Comparison of ENCODE assay signal across 8 cellular contexts in genomic region chr4:9153008-9153570, GRCh38. TPM values are rescaled to one million over a fixed set of nuclear protein-coding genes. Genes with fewer than 3 reads are reported as not detected.
DNase-seq lines count a peak whose midpoint lies in the region; ATAC-seq, FAIRE-seq and TF ChIP-seq lines count a peak whose summit lies in the region.
"Not testable (repeated sequence)": the region's sequence is repeated elsewhere in the genome, so short reads cannot be mapped to it uniquely, and the experiment has no call there.

No MANE protein-coding gene starts in this region.

- not testable (repeated sequence) for TF ChIP-seq CTCF in A549 (IDR thresholded peaks at IDR 0.05); Peyer's patch (IDR thresholded peaks at IDR 0.05); liver (IDR thresholded peaks at IDR 0.05; ENCODE audit: low read depth, low read length, missing input control)

- peak overlapping the region; percentile 88 to 99 for H3K27ac ChIP-seq in A549
- H3K27ac ChIP-seq in Peyer's patch: peak overlapping the region; percentile 72 to 86 (median 75)
- peak overlapping the region; percentile 79 to 88 for H3K27ac ChIP-seq in liver (ENCODE audit: low read depth in 1 of 2, low read length in 2 of 2)

- peak; percentile 59 for TF ChIP-seq POLR2A in A549 (IDR thresholded peaks at IDR 0.05; ENCODE audit: low read length)
- not testable (repeated sequence) for TF ChIP-seq POLR2A in Peyer's patch (IDR thresholded peaks at IDR 0.05)

- not testable (repeated sequence) for H3K27me3 ChIP-seq in Peyer's patch; liver (ENCODE audit: control insufficient read depth in 4 of 4, insufficient read depth in 4 of 4, low read length in 3 of 4)

- not testable (repeated sequence) for H3K36me3 Mint-ChIP-seq in effector memory CD8-positive, alpha-beta T cell (ENCODE audit: insufficient read depth)

- not testable (repeated sequence) for H3K4me1 Mint-ChIP-seq in effector memory CD8-positive, alpha-beta T cell (ENCODE audit: low read depth in 2 of 2)

- DNase-seq in A549 (ENCODE audit: low read depth in 1 of 2, low spot score in 1 of 2): peak; percentile 47 to 96
- peak; percentile 95 for DNase-seq in Jurkat, Clone E6-1 (ENCODE audit: low read depth, low spot score)
- peak; percentile 92 to 100 (median 99) for DNase-seq in Peyer's patch
- DNase-seq in activated T-cell treated with anti-CD3 and anti-CD28 coated beads for 48 hours (ENCODE audit: low read depth): peak; percentile 93
- peak; percentile 96 to 98 (median 97) for DNase-seq in effector memory CD8-positive, alpha-beta T cell
- peak; percentile 96 for DNase-seq in stimulated activated CD4-positive, alpha-beta T cell treated with anti-CD3 and anti-CD28 coated beads, Interleukin-15, amount 100 ng/mL, for 24 hours

- peak; percentile 97 to 98 for ATAC-seq in A549
- ATAC-seq in GM19043 (IDR thresholded peaks at IDR 0.05; ENCODE audit: low read depth, unreplicated experiment): peak; percentile 86
- ATAC-seq in effector memory CD8-positive, alpha-beta T cell (replicated peaks): peak; percentile 95

- H3K9ac ChIP-seq in liver (ENCODE audit: low read depth in 1 of 2, low read length in 2 of 2): not testable (repeated sequence)

- peak overlapping the region; percentile 99 for H3K27ac Mint-ChIP-seq in effector memory CD8-positive, alpha-beta T cell

- H3K4me3 ChIP-seq in A549 (peak overlapping the region; percentile 67), Peyer's patch (peak overlapping the region; percentile 61 to 91 (median 70)), liver (ENCODE audit: low read depth in 1 of 3, low read length in 3 of 3) (peak overlapping the region; percentile 66 to 72 (median 67))
- H3K4me3 ChIP-seq in Jurkat, Clone E6-1 (ENCODE audit: low read length): peak overlapping the region; percentile 57

- POLR2A ChIA-PET in A549 (lab: Yijun Ruan, JAX): interaction anchor here (1.2 kb wide), 1 partner anchor 538 kb away, joined by 3 read pairs; no protein-coding TSS in a partner anchor

- not testable (repeated sequence) for TF ChIP-seq RAD21 in A549 (conservative IDR thresholded peaks at IDR 0.05 in 1 of 2, IDR thresholded peaks at IDR 0.05 in 1 of 2); liver (IDR thresholded peaks at IDR 0.05)

- TF ChIP-seq EP300 in A549 (IDR thresholded peaks at IDR 0.05): not testable (repeated sequence)

- H3K9me3 ChIP-seq in A549; Peyer's patch; liver (ENCODE audit: control insufficient read depth in 4 of 4, low read length in 3 of 4): not testable (repeated sequence)

- H3K36me3 ChIP-seq in Peyer's patch; liver (ENCODE audit: control insufficient read depth in 4 of 4, insufficient read depth in 3 of 4, low read depth in 1 of 4, low read length in 3 of 4): not testable (repeated sequence)

- CTCF ChIA-PET in A549 (lab: Yijun Ruan, JAX): not testable (repeated sequence)

- peak overlapping the region; percentile 92 to 93 for H3K4me3 Mint-ChIP-seq in effector memory CD8-positive, alpha-beta T cell

- H3K4me1 ChIP-seq in A549; Peyer's patch; liver (ENCODE audit: control insufficient read depth in 4 of 4, insufficient read depth in 4 of 4, low read length in 3 of 4): not testable (repeated sequence)

- WGBS in A549 (ENCODE audit: missing lambda C conversion rate): no CpG with 5 or more reads among the region's 53 CpGs
- WGBS in liver: under 1% methylated on average over 53 of the region's 53 CpGs

- H3K9me3 Mint-ChIP-seq in effector memory CD8-positive, alpha-beta T cell: not testable (repeated sequence)

- H3K27me3 Mint-ChIP-seq in effector memory CD8-positive, alpha-beta T cell: not testable (repeated sequence)

- peak overlapping the region; percentile 77 for H3K4me2 ChIP-seq in A549

- FAIRE-seq in A549 (lab: Jason Lieb, UNC): not testable (repeated sequence)

TF ChIP-seq in A549, 52 proteins besides CTCF, POLR2A, EP300 and RAD21:
- TF ChIP-seq JUN (IDR thresholded peaks at IDR 0.05): peak in 1 of 2 experiments; percentile 53; a peak in 1 of 5 replicates
- TF ChIP-seq, protein P1, sequence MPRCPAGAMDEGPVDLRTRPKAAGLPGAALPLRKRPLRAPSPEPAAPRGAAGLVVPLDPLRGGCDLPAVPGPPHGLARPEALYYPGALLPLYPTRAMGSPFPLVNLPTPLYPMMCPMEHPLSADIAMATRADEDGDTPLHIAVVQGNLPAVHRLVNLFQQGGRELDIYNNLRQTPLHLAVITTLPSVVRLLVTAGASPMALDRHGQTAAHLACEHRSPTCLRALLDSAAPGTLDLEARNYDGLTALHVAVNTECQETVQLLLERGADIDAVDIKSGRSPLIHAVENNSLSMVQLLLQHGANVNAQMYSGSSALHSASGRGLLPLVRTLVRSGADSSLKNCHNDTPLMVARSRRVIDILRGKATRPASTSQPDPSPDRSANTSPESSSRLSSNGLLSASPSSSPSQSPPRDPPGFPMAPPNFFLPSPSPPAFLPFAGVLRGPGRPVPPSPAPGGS (IDR thresholded peaks at IDR 0.05): peak; percentile 52; the same call in 1 of the 3 replicates
- peak; percentile 63; the same call in 1 of the 2 replicates for TF ChIP-seq MYC (IDR thresholded peaks at IDR 0.05; ENCODE audit: borderline replicate concordance, low read length)
- TF ChIP-seq E2F6 (IDR thresholded peaks at IDR 0.05; ENCODE audit: borderline replicate concordance, low read depth): peak; percentile 49; the same call in 1 of the 2 replicates
- TF ChIP-seq PHF8 (IDR thresholded peaks at IDR 0.05; ENCODE audit: borderline replicate concordance, low read depth): peak; percentile 59; the same call in 1 of the 2 replicates
- TF ChIP-seq MAX (IDR thresholded peaks at IDR 0.05): peak; percentile 86

TF ChIP-seq in liver, 16 proteins besides CTCF, POLR2A, EP300 and RAD21:
- TF ChIP-seq HNF4A (conservative IDR thresholded peaks at IDR 0.05): peak in 1 of 2 donors; percentile 31
- TF ChIP-seq SP1 (IDR thresholded peaks at IDR 0.05): peak; percentile 91
- peak in 1 of 2 donors; percentile 28 for TF ChIP-seq JUND (IDR thresholded peaks at IDR 0.05)
- TF ChIP-seq RXRA (IDR thresholded peaks at IDR 0.05): peak in 1 of 2 donors; percentile 28
- TF ChIP-seq EGR1 (IDR thresholded peaks at IDR 0.05; ENCODE audit: low read depth in 2 of 2): peak; percentile 66 to 90
- peak; percentile 89 for TF ChIP-seq YY1 (IDR thresholded peaks at IDR 0.05)
- TF ChIP-seq, protein P2, sequence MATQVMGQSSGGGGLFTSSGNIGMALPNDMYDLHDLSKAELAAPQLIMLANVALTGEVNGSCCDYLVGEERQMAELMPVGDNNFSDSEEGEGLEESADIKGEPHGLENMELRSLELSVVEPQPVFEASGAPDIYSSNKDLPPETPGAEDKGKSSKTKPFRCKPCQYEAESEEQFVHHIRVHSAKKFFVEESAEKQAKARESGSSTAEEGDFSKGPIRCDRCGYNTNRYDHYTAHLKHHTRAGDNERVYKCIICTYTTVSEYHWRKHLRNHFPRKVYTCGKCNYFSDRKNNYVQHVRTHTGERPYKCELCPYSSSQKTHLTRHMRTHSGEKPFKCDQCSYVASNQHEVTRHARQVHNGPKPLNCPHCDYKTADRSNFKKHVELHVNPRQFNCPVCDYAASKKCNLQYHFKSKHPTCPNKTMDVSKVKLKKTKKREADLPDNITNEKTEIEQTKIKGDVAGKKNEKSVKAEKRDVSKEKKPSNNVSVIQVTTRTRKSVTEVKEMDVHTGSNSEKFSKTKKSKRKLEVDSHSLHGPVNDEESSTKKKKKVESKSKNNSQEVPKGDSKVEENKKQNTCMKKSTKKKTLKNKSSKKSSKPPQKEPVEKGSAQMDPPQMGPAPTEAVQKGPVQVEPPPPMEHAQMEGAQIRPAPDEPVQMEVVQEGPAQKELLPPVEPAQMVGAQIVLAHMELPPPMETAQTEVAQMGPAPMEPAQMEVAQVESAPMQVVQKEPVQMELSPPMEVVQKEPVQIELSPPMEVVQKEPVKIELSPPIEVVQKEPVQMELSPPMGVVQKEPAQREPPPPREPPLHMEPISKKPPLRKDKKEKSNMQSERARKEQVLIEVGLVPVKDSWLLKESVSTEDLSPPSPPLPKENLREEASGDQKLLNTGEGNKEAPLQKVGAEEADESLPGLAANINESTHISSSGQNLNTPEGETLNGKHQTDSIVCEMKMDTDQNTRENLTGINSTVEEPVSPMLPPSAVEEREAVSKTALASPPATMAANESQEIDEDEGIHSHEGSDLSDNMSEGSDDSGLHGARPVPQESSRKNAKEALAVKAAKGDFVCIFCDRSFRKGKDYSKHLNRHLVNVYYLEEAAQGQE (IDR thresholded peaks at IDR 0.05): peak; percentile 30
- TF ChIP-seq MAX (IDR thresholded peaks at IDR 0.05): peak; percentile 32

RNA-seq across cellular contexts. Expression of gene FAM90A26, which starts 17.1 kb away (rescaled TPM):
- polyA plus RNA-seq in A549 (2011; rRNA removed) (not detected in 2 replicates), A549 (2017; fragmentation: RNase III; extraction: RNeasy Plus Mini Kit Qiagen cat#74134 plus additional on column Dnase treatment) (not detected in 3 replicates), liver (not detected)
- polyA plus RNA-seq in A549 (2012; cell fraction: cytosol; rRNA removed): not detected in 2 replicates
- polyA plus RNA-seq in A549 (2012; cell fraction: nucleus; rRNA removed): not detected in 2 replicates
- polyA minus RNA-seq in A549 (2011; rRNA and poly(A)+ RNA removed): not detected in 2 replicates
- polyA plus RNA-seq in Jurkat, Clone E6-1 (2012; ENCODE audit: insufficient read depth, insufficient read length): not detected
- total RNA-seq in Peyer's patch (not detected), liver (not detected)

RNA-seq across cellular contexts. Expression of gene USP17L10, which starts 57.4 kb away (rescaled TPM):
- polyA plus RNA-seq in A549 (2011; rRNA removed) (not detected in 2 replicates), A549 (2017; fragmentation: RNase III; extraction: RNeasy Plus Mini Kit Qiagen cat#74134 plus additional on column Dnase treatment) (not detected in 3 replicates), liver (not detected)
- not detected in 2 replicates for polyA plus RNA-seq in A549 (2012; cell fraction: cytosol; rRNA removed)
- not detected in 2 replicates for polyA plus RNA-seq in A549 (2012; cell fraction: nucleus; rRNA removed)
- not detected in 2 replicates for polyA minus RNA-seq in A549 (2011; rRNA and poly(A)+ RNA removed)
- not detected for polyA plus RNA-seq in Jurkat, Clone E6-1 (2012; ENCODE audit: insufficient read depth, insufficient read length)
- total RNA-seq in Peyer's patch (not detected), liver (not detected)

Comparison
In these comparisons a context has a peak if more than half of its experiments do, and no peak if none do; other contexts are left out.
1. Peak in every context shown above with its lines: DNase-seq, ATAC-seq, H3K4me3 ChIP-seq and H3K27ac ChIP-seq.